Comparison of ENCODE assay signal across 14 cellular contexts in the genomic region with DNA sequence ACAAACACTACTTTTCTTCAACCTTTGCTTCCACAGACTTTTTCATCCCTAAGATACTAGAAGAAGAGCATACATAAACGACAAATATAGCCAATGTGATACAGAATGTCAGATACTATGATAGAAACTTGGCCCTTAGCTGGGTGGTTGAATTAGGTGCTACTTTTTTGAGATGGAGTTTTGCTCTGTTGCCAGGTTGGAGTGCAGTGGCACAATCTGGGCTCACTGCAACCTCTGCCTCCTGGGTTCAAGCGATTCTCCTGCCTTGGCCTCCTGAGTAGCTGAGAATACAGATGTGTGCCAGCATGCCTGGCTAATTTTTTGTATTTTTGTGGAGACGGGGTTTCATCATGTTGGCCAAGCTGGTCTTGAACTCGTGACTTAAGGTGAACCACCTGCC. TPM values are rescaled to one million over a fixed set of nuclear protein-coding genes. Genes with fewer than 3 reads are reported as not detected.
DNase-seq lines count a peak whose midpoint lies in the region; ATAC-seq and TF ChIP-seq lines count a peak whose summit lies in the region.
"Had no signal": no experiment of that assay in that cellular context is flagged by ENCODE, and none has a peak within 500 bp of the region (broad histone marks: within the 10 kb centered on the region; RNA-seq: fewer than 3 reads in every experiment).

No MANE protein-coding gene starts in this region.

- no peak overlapping the region for H3K4me3 ChIP-seq in SK-N-MC

- H3K9ac ChIP-seq in SK-N-MC (ENCODE audit: insufficient read length) = no peak overlapping the region

- no peaks in the 10 kb centered on the region for H3K9me3 Mint-ChIP-seq in activated naive CD4-positive, alpha-beta T cell treated with anti-CD3 and anti-CD28 coated beads, Interleukin-2, amount 10 ng/mL, durations not matched to agents 7 days and 5 days
- no peaks in the 10 kb centered on the region for H3K9me3 Mint-ChIP-seq in endothelial cell (ENCODE audit: unreplicated experiment)
- no peaks in the 10 kb centered on the region for H3K9me3 Mint-ChIP-seq in stimulated activated effector memory CD8-positive, alpha-beta T cell treated with anti-CD3 and anti-CD28 coated beads, Interleukin-12 subunit alpha, Interleukin-12 subunit beta, amount 100 ng/mL, for 72 hours

- H3K9me3 ChIP-seq in SK-N-MC (ENCODE audit: low read depth, low read length) = no peaks in the 10 kb centered on the region

- CTCF ChIA-PET in activated naive CD4-positive, alpha-beta T cell treated with anti-CD3 and anti-CD28 coated beads, Interleukin-2, amount 10 ng/mL, durations not matched to agents 7 days and 5 days (lab: Charles Lee) = no interaction called here

- TF ChIP-seq CTCF in endothelial cell (IDR thresholded peaks at IDR 0.05; ENCODE audit: unreplicated experiment) = no peak

- H3K27ac ChIP-seq in SK-N-MC = peak overlapping the region; percentile 57

- no peak for ATAC-seq in stimulated activated effector memory CD8-positive, alpha-beta T cell treated with anti-CD3 and anti-CD28 coated beads, Interleukin-12 subunit alpha, Interleukin-12 subunit beta, amount 100 ng/mL, for 72 hours

- peak overlapping the region; percentile 54 for H3K4me3 Mint-ChIP-seq in activated naive CD4-positive, alpha-beta T cell treated with anti-CD3 and anti-CD28 coated beads, Interleukin-2, amount 10 ng/mL, durations not matched to agents 7 days and 5 days
- peak overlapping the region; percentile 11 for H3K4me3 Mint-ChIP-seq in endothelial cell (ENCODE audit: unreplicated experiment)
- peak overlapping the region; percentile 97 for H3K4me3 Mint-ChIP-seq in stimulated activated effector memory CD8-positive, alpha-beta T cell treated with anti-CD3 and anti-CD28 coated beads, Interleukin-12 subunit alpha, Interleukin-12 subunit beta, amount 100 ng/mL, for 72 hours

- no peak for DNase-seq in activated naive CD4-positive, alpha-beta T cell treated with anti-CD3 and anti-CD28 coated beads, Interleukin-2, amount 10 ng/mL, durations not matched to agents 7 days and 5 days
- DNase-seq in activated naive CD4-positive, alpha-beta T cell treated with anti-CD3 and anti-CD28 coated beads, Interleukin-2, amount 50 U/mL, for 16 hours = no peak
- DNase-seq in SK-N-MC (ENCODE audit: low read depth, low spot score) (no peak), endothelial cell (ENCODE audit: low spot score) (no peak), iPS-NIHi7 (ENCODE audit: extremely low spot score) (no peak), SK-N-DZ (ENCODE audit: low spot score) (no peak), HuH-7.5 (ENCODE audit: low spot score) (no peak)
- no peak for DNase-seq in stimulated activated effector memory CD8-positive, alpha-beta T cell treated with anti-CD3 and anti-CD28 coated beads, Interleukin-12 subunit alpha, Interleukin-12 subunit beta, amount 100 ng/mL, for 72 hours (ENCODE audit: low spot score in 2 of 2)
- DNase-seq: activated effector memory CD4-positive, alpha-beta T cell treated with Interleukin-2 at 50 U/mL for 16 hours; mesenchymal stem cell; NCI-H1436 treated with DMSO at 0.1 percent for 48 hours; NCI-H510A treated with DMSO at 0.1 percent for 48 hours; stimulated activated CD4-positive, alpha-beta T cell treated with anti-CD3 and anti-CD28 coated beads, Interleukin-1b, Interleukin-23, amount 100 ng/mL, for 48 hours; stimulated activated naive CD4-positive, alpha-beta T cell treated with Interleukin-2 at 50 U/mL for 16 hours had no signal

- peaks cover 66% of the 10 kb centered on the region for H3K36me3 ChIP-seq in SK-N-MC (ENCODE audit: insufficient read depth, low read length)

- peaks cover 55% of the 10 kb centered on the region for H3K36me3 Mint-ChIP-seq in activated naive CD4-positive, alpha-beta T cell treated with anti-CD3 and anti-CD28 coated beads, Interleukin-2, amount 10 ng/mL, durations not matched to agents 7 days and 5 days
- H3K36me3 Mint-ChIP-seq in endothelial cell (ENCODE audit: low read depth, unreplicated experiment) = peaks cover 39% of the 10 kb centered on the region
- H3K36me3 Mint-ChIP-seq in stimulated activated effector memory CD8-positive, alpha-beta T cell treated with anti-CD3 and anti-CD28 coated beads, Interleukin-12 subunit alpha, Interleukin-12 subunit beta, amount 100 ng/mL, for 72 hours = peaks cover 91% of the 10 kb centered on the region

- peaks cover 39% of the 10 kb centered on the region for H3K4me1 Mint-ChIP-seq in activated naive CD4-positive, alpha-beta T cell treated with anti-CD3 and anti-CD28 coated beads, Interleukin-2, amount 10 ng/mL, durations not matched to agents 7 days and 5 days
- peaks cover 18% of the 10 kb centered on the region for H3K4me1 Mint-ChIP-seq in endothelial cell (ENCODE audit: unreplicated experiment)
- peaks cover 32% of the 10 kb centered on the region for H3K4me1 Mint-ChIP-seq in stimulated activated effector memory CD8-positive, alpha-beta T cell treated with anti-CD3 and anti-CD28 coated beads, Interleukin-12 subunit alpha, Interleukin-12 subunit beta, amount 100 ng/mL, for 72 hours

- peaks cover 5% of the 10 kb centered on the region for H3K27me3 Mint-ChIP-seq in activated naive CD4-positive, alpha-beta T cell treated with anti-CD3 and anti-CD28 coated beads, Interleukin-2, amount 10 ng/mL, durations not matched to agents 7 days and 5 days
- peaks cover 9% of the 10 kb centered on the region for H3K27me3 Mint-ChIP-seq in endothelial cell (ENCODE audit: unreplicated experiment)

- H3K27ac Mint-ChIP-seq in activated naive CD4-positive, alpha-beta T cell treated with anti-CD3 and anti-CD28 coated beads, Interleukin-2, amount 10 ng/mL, durations not matched to agents 7 days and 5 days = peak overlapping the region; percentile 14
- H3K27ac Mint-ChIP-seq in endothelial cell (ENCODE audit: unreplicated experiment) = no peak overlapping the region
- H3K27ac Mint-ChIP-seq in stimulated activated effector memory CD8-positive, alpha-beta T cell treated with anti-CD3 and anti-CD28 coated beads, Interleukin-12 subunit alpha, Interleukin-12 subunit beta, amount 100 ng/mL, for 72 hours = peak overlapping the region; percentile 48

RNA-seq across cellular contexts. Expression of gene PPIA, which starts 3.5 kb away (rescaled TPM):
- total RNA-seq in endothelial cell (ENCODE audit: unreplicated experiment) = 1,721 TPM
- polyA plus RNA-seq in SK-N-DZ (2014; cell fraction: cytosol; rRNA removed) = 6,023 and 7,004 TPM in 2 replicates
- 2,878 and 3,315 TPM in 2 replicates for polyA plus RNA-seq in SK-N-DZ (2014; cell fraction: nucleus; rRNA removed)

RNA-seq across cellular contexts. Expression of gene H2AZ2, which starts 47.9 kb away (rescaled TPM):
- 157 TPM for total RNA-seq in endothelial cell (ENCODE audit: unreplicated experiment)
- 368 and 471 TPM in 2 replicates for polyA plus RNA-seq in SK-N-DZ (2014; cell fraction: cytosol; rRNA removed)
- polyA plus RNA-seq in SK-N-DZ (2014; cell fraction: nucleus; rRNA removed) = 232 and 248 TPM in 2 replicates

RNA-seq across cellular contexts. Expression of gene ZMIZ2, which starts 51.3 kb away (rescaled TPM):
- total RNA-seq in endothelial cell (ENCODE audit: unreplicated experiment) = 70.9 TPM
- polyA plus RNA-seq in SK-N-DZ (2014; cell fraction: cytosol; rRNA removed) = 6.3 and 10.1 TPM in 2 replicates
- 50.3 and 58.3 TPM in 2 replicates for polyA plus RNA-seq in SK-N-DZ (2014; cell fraction: nucleus; rRNA removed)

Comparison
In these comparisons a context has a peak if more than half of its experiments do, and no peak if none do; other contexts are left out.
1. H3K4me3 Mint-ChIP-seq: peak in every context shown above with its lines; median percentile 97 in stimulated activated effector memory CD8-positive, alpha-beta T cell treated with anti-CD3 and anti-CD28 coated beads, Interleukin-12 subunit alpha, Interleukin-12 subunit beta, amount 100 ng/mL, for 72 hours; 54 in activated naive CD4-positive, alpha-beta T cell treated with anti-CD3 and anti-CD28 coated beads, Interleukin-2, amount 10 ng/mL, durations not matched to agents 7 days and 5 days; 11 in endothelial cell.